ENCODE assay signal across 8 cellular contexts in genomic region chr16:68469728-68470460, GRCh38. TPM values are rescaled to one million over a fixed set of nuclear protein-coding genes. Genes with fewer than 3 reads are reported as not detected.
A peak's percentile ranks its signal among the peaks of the same experiment; 100 is the strongest.
DNase-seq lines count a peak whose midpoint lies in the region; ATAC-seq and TF ChIP-seq lines count a peak whose summit lies in the region.

No MANE protein-coding gene starts in this region.

- ATAC-seq in GM18520 (IDR thresholded peaks at IDR 0.05; ENCODE audit: unreplicated experiment) (peak; percentile 10), HG02840 (IDR thresholded peaks at IDR 0.05; ENCODE audit: low FRiP score, unreplicated experiment) (peak; percentile 20), left ventricle myocardium superior (peak; percentile 49)

- H3K36me3 ChIP-seq in vagina, result no peaks in the 10 kb centered on the region

- in situ Hi-C loops in ACHN (cut with HindIII; ENCODE audit: low pct_ligation_motif_present, low pct_unique_long_range_greater_than_20kb, low sequenced_read_pairs), result no loop called here

- no peak for TF ChIP-seq POLR2A in vagina (IDR thresholded peaks at IDR 0.05)

- H3K27me3 ChIP-seq in vagina, result no peaks in the 10 kb centered on the region

- peak overlapping the region in 1 of 2 donors; percentile 20 for H3K4me3 ChIP-seq in vagina

- DNase-seq in RPMI8226, result peak; percentile 69
- no peak for DNase-seq in left ventricle myocardium superior
- DNase-seq in vagina (ENCODE audit: extremely low spot score in 2 of 2), result no peak
- DNase-seq in ACHN, result no peak
- DNase-seq in NCI-H2029 (lab: John Stamatoyannopoulos, UW), result no peak
- DNase-seq in NCI-H1105 (lab: John Stamatoyannopoulos, UW), result no peak

- peaks cover 14% of the 10 kb centered on the region for H3K4me1 ChIP-seq in vagina

- no peaks in the 10 kb centered on the region for H3K9me3 ChIP-seq in vagina

- TF ChIP-seq CTCF in vagina (IDR thresholded peaks at IDR 0.05), result no peak

- intact Hi-C loops in left ventricle myocardium superior (cut with micrococcal nuclease) (no loop called here), vagina (cut with DNase I) (no loop called here)

- H3K27ac ChIP-seq in vagina, result peak overlapping the region; percentile 26

RNA-seq across cellular contexts. Expression of gene SMPD3, which starts 21.6 kb away (rescaled TPM):
- total RNA-seq in left ventricle myocardium superior (1.2 TPM), vagina (3.4 TPM)
